37 cellular contexts compared by ENCODE assay signal in the genomic region with DNA sequence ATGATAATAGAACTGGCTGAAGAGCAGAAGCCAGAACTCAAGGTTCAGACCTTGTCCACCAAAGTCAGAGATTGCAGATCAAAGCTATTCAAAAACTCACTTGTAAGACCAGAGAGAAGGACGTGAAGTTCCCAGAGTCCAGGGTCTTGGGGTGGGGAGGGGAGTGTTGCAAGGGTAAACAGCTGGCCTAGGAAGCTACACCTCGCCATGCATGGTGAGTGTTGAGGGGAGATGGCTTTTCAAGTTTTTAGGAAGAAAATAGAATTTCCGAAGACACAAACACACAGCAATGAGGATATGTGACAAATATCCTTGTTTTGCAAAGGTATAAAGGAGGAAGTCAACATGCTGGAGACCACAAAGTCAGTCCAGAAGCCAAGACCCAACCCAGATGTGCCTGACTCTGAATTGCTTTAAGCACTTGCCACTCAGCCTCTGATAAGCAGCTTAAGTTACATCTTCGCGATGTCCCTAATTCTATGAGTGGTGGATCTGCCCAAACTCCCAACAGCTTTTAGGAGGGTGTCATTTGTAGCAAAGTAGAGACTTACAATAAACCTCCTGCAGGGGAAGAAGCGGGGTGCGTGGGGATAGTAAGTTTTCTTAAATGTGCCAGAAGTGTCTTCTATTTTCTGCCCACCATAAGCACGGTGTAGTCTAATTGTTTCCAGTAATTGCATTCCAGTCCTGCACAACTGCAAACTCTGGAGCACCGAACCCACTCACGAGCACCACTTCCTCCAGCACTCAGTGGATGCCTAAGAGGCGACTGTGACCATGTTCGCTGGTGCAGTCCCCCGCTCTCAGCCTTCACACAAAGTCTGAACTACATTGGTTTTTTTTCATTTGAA. TPM values are rescaled to one million over a fixed set of nuclear protein-coding genes. Genes with fewer than 3 reads are reported as not detected.
DNase-seq lines count a peak whose midpoint lies in the region; ATAC-seq, FAIRE-seq and TF ChIP-seq lines count a peak whose summit lies in the region.
"Had no signal": no experiment of that assay in that cellular context is flagged by ENCODE, and none has a peak within 500 bp of the region (broad histone marks: within the 10 kb centered on the region; RNA-seq: fewer than 3 reads in every experiment).

No MANE protein-coding gene starts in this region.

- peaks cover 17% of the 10 kb centered on the region for H3K4me1 Mint-ChIP-seq in activated T-helper 1 cell treated with anti-CD3 and anti-CD28 coated beads, Interleukin-12 subunit alpha, Interleukin-12 subunit beta, Interleukin-2, Interleukin-4 antibody, amounts not matched to agents 30 ng/mL and 10 ng/mL and 1 ng/mL, durations not matched to agents 14 hours and 24 hours and 36 hours (ENCODE audit: low read depth)

- peaks cover 10% of the 10 kb centered on the region for H3K36me3 Mint-ChIP-seq in activated T-helper 1 cell treated with anti-CD3 and anti-CD28 coated beads, Interleukin-12 subunit alpha, Interleukin-12 subunit beta, Interleukin-2, Interleukin-4 antibody, amounts not matched to agents 30 ng/mL and 10 ng/mL and 1 ng/mL, durations not matched to agents 14 hours and 24 hours and 36 hours (ENCODE audit: low read depth)
- H3K36me3 Mint-ChIP-seq: CD8-positive, alpha-beta T cell; neural progenitor cell had no signal

- H2AK5ac ChIP-seq in H1 (ENCODE audit: low read depth, low read length), result no peak overlapping the region

- H4K5ac ChIP-seq in H1 (ENCODE audit: insufficient read length, low read depth, low read length), result no peak overlapping the region

- H3K9me3 ChIP-seq in H1 (ENCODE audit: insufficient read depth in 2 of 2, low read depth in 1 of 2, low read length in 1 of 2) (no peaks in the 10 kb centered on the region), thoracic aorta (no peaks in the 10 kb centered on the region), WERI-Rb-1 (ENCODE audit: severe bottlenecking) (no peaks in the 10 kb centered on the region)
- H3K9me3 ChIP-seq: A549, BE2C, thyroid gland had no signal

- H3K27ac ChIP-seq in H1 (ENCODE audit: low read depth, low read length), result no peak overlapping the region
- no peak overlapping the region for H3K27ac ChIP-seq in thoracic aorta
- H3K27ac ChIP-seq in WERI-Rb-1, result no peak overlapping the region
- H3K27ac ChIP-seq: A549, hepatocyte, neural progenitor cell, parathyroid adenoma, spleen, thyroid gland had no signal

- TF ChIP-seq EP300 in H1 (IDR thresholded peaks at IDR 0.05; ENCODE audit: borderline replicate concordance in 1 of 2, low read depth in 2 of 2, low read length in 2 of 2), result no peak

- no peak overlapping the region for H2AFZ ChIP-seq in H1 (ENCODE audit: low read length)
- H2AFZ ChIP-seq: hepatocyte, neural progenitor cell, parathyroid adenoma had no signal

- no peak overlapping the region for H3K18ac ChIP-seq in H1 (ENCODE audit: extremely low read depth, low read length)

- TF ChIP-seq RAD21 in H1 (IDR thresholded peaks at IDR 0.05 in 1 of 2, conservative IDR thresholded peaks at IDR 0.05 in 1 of 2; ENCODE audit: low read depth in 2 of 2, low read length in 2 of 2), result no peak

- no peak overlapping the region for H3K9ac ChIP-seq in H1 (replicated peaks in 1 of 4; ENCODE audit: extremely low read depth in 1 of 4, low read depth in 3 of 4, low read length in 3 of 4)
- H3K9ac ChIP-seq: neural progenitor cell, parathyroid adenoma had no signal

- no peak overlapping the region for H3K4me3 Mint-ChIP-seq in activated T-helper 1 cell treated with anti-CD3 and anti-CD28 coated beads, Interleukin-12 subunit alpha, Interleukin-12 subunit beta, Interleukin-2, Interleukin-4 antibody, amounts not matched to agents 30 ng/mL and 10 ng/mL and 1 ng/mL, durations not matched to agents 14 hours and 24 hours and 36 hours
- H3K4me3 Mint-ChIP-seq: activated CD4-positive, alpha-beta memory T cell treated with anti-CD3 and anti-CD28 coated beads, Interleukin-2, amount 10 ng/mL, durations not matched to agents 7 days and 5 days; activated naive CD4-positive, alpha-beta T cell treated with anti-CD3 and anti-CD28 coated beads for 36 hours; CD8-positive, alpha-beta T cell; neural progenitor cell; stimulated activated naive CD8-positive, alpha-beta T cell treated with anti-CD3 and anti-CD28 coated beads, Interleukin-15, amount 100 ng/mL, for 72 hours; T-helper 1 cell treated with Interleukin-12 subunit alpha and Interleukin-12 subunit beta and Interleukin-4 antibody, amounts not matched to agents 30 μg/mL and 1 μg/mL, for 36 hours had no signal

- FAIRE-seq in H1 (lab: Jason Lieb, UNC), result no peak
- FAIRE-seq: A549, H54, HTR-8/SVneo had no signal

- ATAC-seq in Right ventricle myocardium inferior (no peak), Right ventricle myocardium superior (ENCODE audit: poor library complexity) (no peak), thoracic aorta (ENCODE audit: insufficient number of reproducible peaks, low FRiP score, low read depth) (no peak)
- ATAC-seq: A549; CD8-positive, alpha-beta T cell; right cardiac atrium; stimulated activated naive CD8-positive, alpha-beta T cell treated with anti-CD3 and anti-CD28 coated beads, Interleukin-15, amount 100 ng/mL, for 72 hours had no signal

- peaks cover 5 to 13% of the 10 kb centered on the region in 2 experiments for H4K20me1 ChIP-seq in H1 (replicated peaks in 1 of 2; ENCODE audit: control insufficient read depth in 1 of 2, insufficient read depth in 2 of 2, low read length in 2 of 2)

- no peak overlapping the region for H3K4me3 ChIP-seq in H1 (ENCODE audit: extremely low read depth in 1 of 4, insufficient read depth in 2 of 4, low read depth in 3 of 4, low read length in 4 of 4)
- peak overlapping the region; percentile 17 for H3K4me3 ChIP-seq in thoracic aorta
- H3K4me3 ChIP-seq in WERI-Rb-1 (ENCODE audit: low read depth, low read length), result no peak overlapping the region
- H3K4me3 ChIP-seq: A549, hepatocyte, neural progenitor cell, spleen, thyroid gland had no signal

- no peak overlapping the region for H4K91ac ChIP-seq in H1 (replicated peaks; ENCODE audit: insufficient read length, low read length)

- no peak overlapping the region for H3K4ac ChIP-seq in H1 (replicated peaks; ENCODE audit: insufficient read length, low read depth, low read length)

- peaks cover 2% of the 10 kb centered on the region for H3K23me2 ChIP-seq in H1 (ENCODE audit: low read depth, low read length)

- no peak overlapping the region for H3K14ac ChIP-seq in H1 (ENCODE audit: insufficient read length)

- H3K56ac ChIP-seq in H1 (replicated peaks; ENCODE audit: insufficient read length, low read depth, low read length), result no peak overlapping the region

- H3K4me1 ChIP-seq in H1 (replicated peaks in 1 of 4; ENCODE audit: control insufficient read depth in 3 of 4, insufficient read depth in 4 of 4, low read length in 3 of 4) (peaks cover 12 to 30% (median 18%) of the 10 kb centered on the region in 4 experiments), thoracic aorta (ENCODE audit: control insufficient read depth in 1 of 2, low read depth in 2 of 2) (peaks cover 3 to 20% of the 10 kb centered on the region in 2 donors)
- H3K4me1 ChIP-seq: A549, neural progenitor cell, parathyroid adenoma had no signal

- H2BK120ac ChIP-seq in H1 (replicated peaks; ENCODE audit: low read depth, low read length), result no peak overlapping the region

- peaks cover 76 to 96% (median 93%) of the 10 kb centered on the region in 4 experiments for H3K27me3 ChIP-seq in H1 (replicated peaks in 1 of 4; ENCODE audit: control insufficient read depth in 3 of 4, extremely low read depth in 1 of 4, insufficient read depth in 3 of 4, low read length in 3 of 4)
- H3K27me3 ChIP-seq in thoracic aorta (replicated peaks; ENCODE audit: insufficient read depth), result no peaks in the 10 kb centered on the region
- no peaks in the 10 kb centered on the region for H3K27me3 ChIP-seq in WERI-Rb-1 (ENCODE audit: insufficient read depth, low read depth, severe bottlenecking)
- H3K27me3 ChIP-seq: BE2C had no signal

- H4K8ac ChIP-seq in H1 (ENCODE audit: extremely low read depth, insufficient read depth, low read length), result no peak overlapping the region

- H2BK12ac ChIP-seq in H1 (ENCODE audit: low read depth, low read length), result peak overlapping the region; percentile 87; the same call in 1 of the 2 replicates

- no peak overlapping the region; a peak in 2 of 4 replicates for H3K4me2 ChIP-seq in H1 (ENCODE audit: insufficient read depth in 1 of 2, low read depth in 2 of 2, low read length in 2 of 2)
- H3K4me2 ChIP-seq: A549, hepatocyte, neural progenitor cell had no signal

- H2BK5ac ChIP-seq in H1 (ENCODE audit: low read depth, low read length), result no peak overlapping the region

- no peak overlapping the region for H3K27ac Mint-ChIP-seq in activated T-helper 1 cell treated with anti-CD3 and anti-CD28 coated beads, Interleukin-12 subunit alpha, Interleukin-12 subunit beta, Interleukin-2, Interleukin-4 antibody, amounts not matched to agents 30 ng/mL and 10 ng/mL and 1 ng/mL, durations not matched to agents 14 hours and 24 hours and 36 hours
- H3K27ac Mint-ChIP-seq: activated CD4-positive, alpha-beta memory T cell treated with anti-CD3 and anti-CD28 coated beads, Interleukin-2, amount 10 ng/mL, durations not matched to agents 7 days and 5 days; activated naive CD4-positive, alpha-beta T cell treated with anti-CD3 and anti-CD28 coated beads for 36 hours; brain; CD8-positive, alpha-beta T cell; neural progenitor cell; T-helper 1 cell treated with Interleukin-12 subunit alpha and Interleukin-12 subunit beta and Interleukin-4 antibody, amounts not matched to agents 30 μg/mL and 1 μg/mL, for 36 hours had no signal

- POLR2A ChIA-PET in H1 (lab: Charles Lee; ENCODE audit: partially characterized antibody), result interaction anchor here (1.1 to 3.0 kb wide), 3 partner anchors 9 to 35 kb away, joined by 3 to 10 read pairs (median 4); no protein-coding TSS in a partner anchor

- no peak overlapping the region for H2BK20ac ChIP-seq in H1 (ENCODE audit: low read length)

- H3K27me3 Mint-ChIP-seq in activated T-helper 1 cell treated with anti-CD3 and anti-CD28 coated beads, Interleukin-12 subunit alpha, Interleukin-12 subunit beta, Interleukin-2, Interleukin-4 antibody, amounts not matched to agents 30 ng/mL and 10 ng/mL and 1 ng/mL, durations not matched to agents 14 hours and 24 hours and 36 hours (ENCODE audit: insufficient read depth), result peaks cover 76% of the 10 kb centered on the region

- H3K23ac ChIP-seq in H1 (ENCODE audit: insufficient read length), result no peak overlapping the region

- no peaks in the 10 kb centered on the region for H3K79me1 ChIP-seq in H1 (ENCODE audit: low read depth, low read length)

- H3K79me2 ChIP-seq in H1 (ENCODE audit: control insufficient read depth in 1 of 2, insufficient read depth in 2 of 2, low read length in 2 of 2), result no peaks in the 10 kb centered on the region
- H3K79me2 ChIP-seq: hepatocyte, parathyroid adenoma had no signal

- peaks cover 13% of the 10 kb centered on the region for H3K9me3 Mint-ChIP-seq in activated T-helper 1 cell treated with anti-CD3 and anti-CD28 coated beads, Interleukin-12 subunit alpha, Interleukin-12 subunit beta, Interleukin-2, Interleukin-4 antibody, amounts not matched to agents 30 ng/mL and 10 ng/mL and 1 ng/mL, durations not matched to agents 14 hours and 24 hours and 36 hours
- H3K9me3 Mint-ChIP-seq: activated naive CD4-positive, alpha-beta T cell treated with anti-CD3 and anti-CD28 coated beads for 36 hours had no signal

- 32% methylated on average over 13 of the region's 13 CpGs; no CpG with 5 or more reads in 1 of the 2 experiments for WGBS in H1 (ENCODE audit: extremely low coverage in 1 of 2, insufficient coverage in 1 of 2, insufficient read length in 1 of 2, insufficient replicate concordance in 2 of 2, low coverage in 1 of 2, low lambda C conversion rate in 2 of 2, missing lambda C conversion rate in 1 of 2), 2 experiments

- no peaks in the 10 kb centered on the region for H3K36me3 ChIP-seq in H1 (ENCODE audit: control insufficient read depth in 2 of 4, insufficient read depth in 4 of 4, low read length in 3 of 4)
- no peaks in the 10 kb centered on the region for H3K36me3 ChIP-seq in thoracic aorta
- H3K36me3 ChIP-seq in WERI-Rb-1, result no peaks in the 10 kb centered on the region
- H3K36me3 ChIP-seq: BE2C, neural progenitor cell, spleen, thyroid gland had no signal

- CTCF ChIA-PET in H1 (lab: Charles Lee; ENCODE audit: partially characterized antibody), result interaction anchor here (0.8 to 5.9 kb wide), 19 partner anchors 9 to 708 kb away, joined by 3 to 39 read pairs (median 7); partner anchors contain the start of gene HAND2

- DNase-seq in Right ventricle myocardium inferior (ENCODE audit: missing footprints), result peak; percentile 13
- no peak for DNase-seq in Right ventricle myocardium superior
- DNase-seq in NOMO-1 treated with DMSO at 0.1 percent for 48 hours (lab: John Stamatoyannopoulos, UW; ENCODE audit: unreplicated experiment), result peak; percentile 30
- no peak for DNase-seq in H1 (ENCODE audit: low read depth in 1 of 2, low spot score in 2 of 2)
- no peak for DNase-seq in thoracic aorta (ENCODE audit: low spot score)
- no peak for DNase-seq in activated T-helper 1 cell treated with anti-CD3 and anti-CD28 coated beads, Interleukin-12 subunit alpha, Interleukin-12 subunit beta, Interleukin-2, Interleukin-4 antibody, amounts not matched to agents 30 ng/mL and 10 ng/mL and 1 ng/mL, durations not matched to agents 14 hours and 24 hours and 36 hours (ENCODE audit: low spot score)
- DNase-seq in WERI-Rb-1, result no peak
- no peak for DNase-seq in NCI-H2081 treated with DMSO at 0.1 percent for 48 hours (lab: John Stamatoyannopoulos, UW)
- DNase-seq: activated CD4-positive, alpha-beta memory T cell treated with anti-CD3 and anti-CD28 coated beads, Interleukin-2, amount 10 ng/mL, durations not matched to agents 7 days and 5 days; activated CD4-positive, CD25-positive, alpha-beta regulatory T cell treated with anti-CD3 and anti-CD28 coated beads, Interleukin-2, amount 50 U/mL, for 72 hours; activated CD8-positive, alpha-beta memory T cell treated with anti-CD3 and anti-CD28 coated beads, Interleukin-2, amount 50 U/mL, for 4 hours; activated naive CD4-positive, alpha-beta T cell treated with anti-CD3 and anti-CD28 coated beads for 36 hours; DMS 273 treated with DMSO at 0.1 percent for 48 hours; KG1; mammary epithelial cell; NCI-H1417; NCI-H2029 treated with DMSO at 0.1 percent for 48 hours; NCI-H345; NCI-H69; RPMI8226; spleen; stimulated activated CD4-positive, alpha-beta T cell treated with anti-CD3 and anti-CD28 coated beads, Interleukin-2, amount 100 ng/mL, for 24 hours; thyroid gland had no signal

- TF ChIP-seq CTCF in H1 (IDR thresholded peaks at IDR 0.05; ENCODE audit: control extremely low read depth in 1 of 3, insufficient read depth in 1 of 3, low read depth in 1 of 3, low read length in 3 of 3) (no peak), thoracic aorta (IDR thresholded peaks at IDR 0.05) (no peak), WERI-Rb-1 (IDR thresholded peaks at IDR 0.05; ENCODE audit: low read depth, low read length) (no peak)

- intact Hi-C loops in Right ventricle myocardium inferior (cut with DNase I), result loop anchor here (10.0 kb wide), 1 partner anchor 331 kb away; no protein-coding TSS in a partner anchor
- intact Hi-C loops in Right ventricle myocardium superior (cut with DNase I), result loop anchor here (10.0 kb wide), 1 partner anchor 621 kb away; no protein-coding TSS in a partner anchor
- intact Hi-C loops in activated T-helper 1 cell treated with anti-CD3 and anti-CD28 coated beads, Interleukin-12 subunit alpha, Interleukin-12 subunit beta, Interleukin-2, Interleukin-4 antibody, amounts not matched to agents 30 ng/mL and 10 ng/mL and 1 ng/mL, durations not matched to agents 14 hours and 24 hours and 36 hours (cut with micrococcal nuclease), result loop anchor here (5.0 kb wide), 1 partner anchor 34 kb away; no protein-coding TSS in a partner anchor

- no peak overlapping the region for H2BK15ac ChIP-seq in H1 (ENCODE audit: low read length)

- TF ChIP-seq POLR2A in H1 (IDR thresholded peaks at IDR 0.05; ENCODE audit: control extremely low read depth in 1 of 2, low read depth in 2 of 2, low read length in 2 of 2), result no peak

RNA-seq across cellular contexts. Expression of gene HAND2, which starts 26.5 kb away (rescaled TPM):
- total RNA-seq in Right ventricle myocardium inferior (151 TPM), Right ventricle myocardium superior (142 TPM), thoracic aorta (10 to 100 TPM; 25.7 to 28.2 TPM)
- total RNA-seq in H1 (2021; fragmentation: NEBNext Ultra II Directional; extraction: Animal tissue kit (Norgen Biotek cat#: 25700)), result not detected in 2 replicates
- 0.05 TPM in 1 of 2 replicates, not detected in the other for polyA plus RNA-seq in H1 (2011; rRNA removed)
- polyA plus RNA-seq in H1 (2011; cell fraction: cytosol; rRNA removed), result 0.04 TPM
- polyA plus RNA-seq in H1 (2011; cell fraction: nucleus; rRNA removed), result not detected
- 0.05 to 0.37 TPM in 2 of 4 replicates, not detected in the others for polyA plus RNA-seq in H1 (2012, experiment 1 of 2)
- 0.47 TPM for polyA plus RNA-seq in H1 (2012, experiment 2 of 2)
- polyA plus RNA-seq in H1 (2013, experiment 1 of 2), result 0.04 TPM
- polyA plus RNA-seq in H1 (2013, experiment 2 of 2), result not detected
- polyA minus RNA-seq in H1 (2011; rRNA and poly(A)+ RNA removed), result not detected in 2 replicates
- not detected for polyA minus RNA-seq in H1 (2011; cell fraction: cytosol; rRNA and poly(A)+ RNA removed)
- not detected for polyA minus RNA-seq in H1 (2011; cell fraction: nucleus; rRNA and poly(A)+ RNA removed)
- not detected in 2 replicates for total RNA-seq in activated T-helper 1 cell treated with anti-CD3 and anti-CD28 coated beads, Interleukin-12 subunit alpha, Interleukin-12 subunit beta, Interleukin-2, Interleukin-4 antibody, amounts not matched to agents 30 ng/mL and 10 ng/mL and 1 ng/mL, durations not matched to agents 14 hours and 24 hours and 36 hours
- total RNA-seq: activated CD4-positive, alpha-beta memory T cell treated with anti-CD3 and anti-CD28 coated beads, Interleukin-2, amount 10 ng/mL, durations not matched to agents 7 days and 5 days; activated naive CD4-positive, alpha-beta T cell treated with anti-CD3 and anti-CD28 coated beads for 36 hours; CD8-positive, alpha-beta T cell; chondrocyte; mammary epithelial cell; MCF 10A had no signal
- polyA plus RNA-seq: mammary epithelial cell had no signal

Comparison
In these comparisons a context has a peak if more than half of its experiments do, and no peak if none do; other contexts are left out.
1. DNase-seq: peak in Right ventricle myocardium inferior (single experiment) and NOMO-1 treated with DMSO at 0.1 percent for 48 hours (single experiment); none in Right ventricle myocardium superior (single experiment), H1 (0 of 2), thoracic aorta (single experiment), activated T-helper 1 cell treated with anti-CD3 and anti-CD28 coated beads, Interleukin-12 subunit alpha, Interleukin-12 subunit beta, Interleukin-2, Interleukin-4 antibody, amounts not matched to agents 30 ng/mL and 10 ng/mL and 1 ng/mL, durations not matched to agents 14 hours and 24 hours and 36 hours (single experiment), WERI-Rb-1 (single experiment) and NCI-H2081 treated with DMSO at 0.1 percent for 48 hours (single experiment).
2. RNA of gene HAND2, which starts 26.5 kb away (total RNA-seq): 151 TPM in Right ventricle myocardium inferior (single experiment), 142 TPM in Right ventricle myocardium superior (single experiment) and 25.7 to 28.2 TPM in thoracic aorta; not detected in H1 and not detected in activated T-helper 1 cell treated with anti-CD3 and anti-CD28 coated beads, Interleukin-12 subunit alpha, Interleukin-12 subunit beta, Interleukin-2, Interleukin-4 antibody, amounts not matched to agents 30 ng/mL and 10 ng/mL and 1 ng/mL, durations not matched to agents 14 hours and 24 hours and 36 hours; every median in the first group is over 10 times any median in the second.